8 cellular contexts compared by ENCODE assay signal in the genomic region with DNA sequence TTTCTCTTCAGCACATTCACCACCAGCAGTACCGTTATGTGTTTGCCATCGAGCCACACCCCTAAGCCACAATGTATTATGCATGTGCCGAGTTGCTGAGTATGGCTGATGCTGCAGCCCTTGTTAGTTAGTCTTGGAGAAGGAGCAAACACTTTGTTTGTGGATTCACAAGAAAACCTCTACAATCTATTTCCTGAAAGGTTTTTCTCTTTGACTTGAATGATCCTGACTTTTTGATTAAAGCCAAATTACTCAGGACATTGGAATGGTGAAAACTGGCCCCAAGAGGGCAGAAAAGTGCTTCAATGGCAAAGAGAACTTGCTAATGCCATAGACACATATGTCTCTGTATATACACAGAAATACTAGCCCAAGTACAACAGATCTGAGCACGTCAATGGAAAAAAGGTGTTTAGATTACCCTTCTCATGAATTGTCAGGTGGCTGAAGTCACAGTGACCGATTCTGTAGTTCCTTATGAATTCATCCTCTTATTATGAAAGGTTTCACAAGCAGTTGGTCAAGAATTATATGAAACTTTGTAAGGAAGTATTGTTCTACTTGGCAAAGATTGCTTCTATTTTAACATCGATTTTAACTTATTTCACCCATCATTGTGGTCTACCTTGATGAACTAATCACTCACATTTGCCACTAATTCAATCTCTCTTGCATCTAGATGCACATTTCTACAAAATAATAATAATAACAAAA.
DNase-seq lines count a peak whose midpoint lies in the region; ATAC-seq, FAIRE-seq and TF ChIP-seq lines count a peak whose summit lies in the region.

No MANE protein-coding gene starts in this region.

- no peak for TF ChIP-seq POLR2A in heart left ventricle (IDR thresholded peaks at IDR 0.05)

- DNase-seq in heart left ventricle (no peak), Right ventricle myocardium superior (no peak), SK-N-SH (peak; percentile 16), hepatocyte (ENCODE audit: low spot score) (peak; percentile 27), urothelium cell line (ENCODE audit: low spot score) (peak; percentile 26), mesenteric fat pad (ENCODE audit: low spot score) (no peak)
- DNase-seq in stimulated activated effector memory CD8-positive, alpha-beta T cell treated with anti-CD3 and anti-CD28 coated beads, Interleukin-12 subunit alpha, Interleukin-12 subunit beta, amount 100 ng/mL, for 72 hours (ENCODE audit: low spot score in 2 of 2): no peak
- DNase-seq in CD4-positive, alpha-beta T cell: no peak

- CTCF ChIA-PET in SK-N-SH (lab: Yijun Ruan, JAX): interaction anchor here (0.8 to 1.4 kb wide), 7 partner anchors 12 to 186 kb away, joined by 3 to 5 read pairs (median 4); a partner anchor contains a TSS
- CTCF ChIA-PET in CD4-positive, alpha-beta T cell (lab: Charles Lee): no interaction called here

- H3K9me3 Mint-ChIP-seq in stimulated activated effector memory CD8-positive, alpha-beta T cell treated with anti-CD3 and anti-CD28 coated beads, Interleukin-12 subunit alpha, Interleukin-12 subunit beta, amount 100 ng/mL, for 72 hours: no peaks in the 10 kb centered on the region
- no peaks in the 10 kb centered on the region for H3K9me3 Mint-ChIP-seq in CD4-positive, alpha-beta T cell

- no peaks in the 10 kb centered on the region for H3K36me3 Mint-ChIP-seq in stimulated activated effector memory CD8-positive, alpha-beta T cell treated with anti-CD3 and anti-CD28 coated beads, Interleukin-12 subunit alpha, Interleukin-12 subunit beta, amount 100 ng/mL, for 72 hours
- H3K36me3 Mint-ChIP-seq in CD4-positive, alpha-beta T cell (ENCODE audit: low read depth): no peaks in the 10 kb centered on the region

- H4K20me1 ChIP-seq in SK-N-SH (ENCODE audit: insufficient read depth) (no peaks in the 10 kb centered on the region), hepatocyte (ENCODE audit: insufficient read depth, poor library complexity, severe bottlenecking) (no peaks in the 10 kb centered on the region)

- H3K4me1 Mint-ChIP-seq in stimulated activated effector memory CD8-positive, alpha-beta T cell treated with anti-CD3 and anti-CD28 coated beads, Interleukin-12 subunit alpha, Interleukin-12 subunit beta, amount 100 ng/mL, for 72 hours: no peaks in the 10 kb centered on the region
- no peaks in the 10 kb centered on the region for H3K4me1 Mint-ChIP-seq in CD4-positive, alpha-beta T cell (ENCODE audit: low read depth)

- no peak overlapping the region for H3K9ac ChIP-seq in SK-N-SH

- TF ChIP-seq CTCF in heart left ventricle (IDR thresholded peaks at IDR 0.05) (peak in 9 of 12 donors; percentile 15 to 57 (median 32)), SK-N-SH (IDR thresholded peaks at IDR 0.05) (peak; percentile 62), hepatocyte (IDR thresholded peaks at IDR 0.05; ENCODE audit: poor library complexity) (peak; percentile 48)
- no peak for TF ChIP-seq CTCF in CD4-positive, alpha-beta T cell (IDR thresholded peaks at IDR 0.05)

- peaks cover 58% of the 10 kb centered on the region for H3K27me3 Mint-ChIP-seq in CD4-positive, alpha-beta T cell

- intact Hi-C loops in heart left ventricle (cut with DNase I): loop anchor here in 3 of 10 donors (5.0 kb wide), 1 partner anchor 185 kb away; no protein-coding TSS in a partner anchor
- intact Hi-C loops in Right ventricle myocardium superior (cut with DNase I): no loop called here
- intact Hi-C loops in CD4-positive, alpha-beta T cell (cut with DNase I, micrococcal nuclease): no loop called here

- H3K79me2 ChIP-seq in SK-N-SH (ENCODE audit: insufficient read depth) (no peaks in the 10 kb centered on the region), hepatocyte (no peaks in the 10 kb centered on the region)

- H3K4me3 ChIP-seq in heart left ventricle (no peak overlapping the region), SK-N-SH (ENCODE audit: low read depth in 2 of 2, low read length in 1 of 2) (no peak overlapping the region), hepatocyte (no peak overlapping the region)

- POLR2A ChIA-PET in SK-N-SH (lab: Yijun Ruan, JAX): no interaction called here
- POLR2A ChIA-PET in CD4-positive, alpha-beta T cell (lab: Charles Lee): no interaction called here

- no peaks in the 10 kb centered on the region for H3K27me3 ChIP-seq in heart left ventricle
- H3K27me3 ChIP-seq in SK-N-SH (ENCODE audit: insufficient read depth): no peaks in the 10 kb centered on the region
- H3K27me3 ChIP-seq in hepatocyte: no peaks in the 10 kb centered on the region
- H3K27me3 ChIP-seq in CD4-positive, alpha-beta T cell (ENCODE audit: control insufficient read depth, insufficient read depth, low read length): no peaks in the 10 kb centered on the region

- no peak for TF ChIP-seq EP300 in SK-N-SH (IDR thresholded peaks at IDR 0.05; ENCODE audit: borderline replicate concordance in 1 of 2, low read depth in 1 of 2, low read length in 1 of 2)

- 69 to 75% (median 70%) methylated on average over 6 of the region's 6 CpGs for WGBS in heart left ventricle, 4 donors
- WGBS in SK-N-SH (ENCODE audit: low lambda C conversion rate): 30% methylated on average over 6 of the region's 6 CpGs
- WGBS in hepatocyte (ENCODE audit: low lambda C conversion rate, missing lambda C conversion rate): 82% methylated on average over 6 of the region's 6 CpGs

- no peak overlapping the region for H3K4me3 Mint-ChIP-seq in stimulated activated effector memory CD8-positive, alpha-beta T cell treated with anti-CD3 and anti-CD28 coated beads, Interleukin-12 subunit alpha, Interleukin-12 subunit beta, amount 100 ng/mL, for 72 hours
- H3K4me3 Mint-ChIP-seq in CD4-positive, alpha-beta T cell: no peak overlapping the region

- H3K4me2 ChIP-seq in SK-N-SH: no peak overlapping the region
- no peak overlapping the region for H3K4me2 ChIP-seq in hepatocyte

- no peaks in the 10 kb centered on the region for H3F3A ChIP-seq in SK-N-SH (replicated peaks; ENCODE audit: insufficient read depth)

- H3K4me1 ChIP-seq in heart left ventricle (peaks cover 0 to 10% (median 0%) of the 10 kb centered on the region in 12 donors), SK-N-SH (ENCODE audit: control insufficient read depth in 1 of 2, insufficient read depth in 2 of 2, low read depth in 1 of 2, low read length in 1 of 2) (peaks cover 0 to 3% of the 10 kb centered on the region in 2 experiments; a peak in 2 of 4 replicates), hepatocyte (ENCODE audit: insufficient read depth) (peaks cover 22% of the 10 kb centered on the region)

- H2AFZ ChIP-seq in SK-N-SH (ENCODE audit: low read depth) (no peak overlapping the region), hepatocyte (no peak overlapping the region)

- no peak overlapping the region for H3K27ac Mint-ChIP-seq in stimulated activated effector memory CD8-positive, alpha-beta T cell treated with anti-CD3 and anti-CD28 coated beads, Interleukin-12 subunit alpha, Interleukin-12 subunit beta, amount 100 ng/mL, for 72 hours
- H3K27ac Mint-ChIP-seq in CD4-positive, alpha-beta T cell: no peak overlapping the region

- no peaks in the 10 kb centered on the region for H3K36me3 ChIP-seq in heart left ventricle
- no peaks in the 10 kb centered on the region for H3K36me3 ChIP-seq in SK-N-SH (replicated peaks in 1 of 2; ENCODE audit: control insufficient read depth in 1 of 2, insufficient read depth in 2 of 2, low read length in 1 of 2)
- no peaks in the 10 kb centered on the region for H3K36me3 ChIP-seq in hepatocyte (replicated peaks; ENCODE audit: insufficient read depth, low read depth)

- H3K27ac ChIP-seq in heart left ventricle (no peak overlapping the region), SK-N-SH (ENCODE audit: low read depth in 2 of 2, low read length in 1 of 2) (no peak overlapping the region), hepatocyte (no peak overlapping the region)
- H3K27ac ChIP-seq in CD4-positive, alpha-beta T cell (ENCODE audit: low read depth, low read length): no peak overlapping the region

- ATAC-seq in heart left ventricle (peak in 2 of 4 donors; percentile 42 to 81), Right ventricle myocardium superior (ENCODE audit: poor library complexity) (no peak)
- no peak for ATAC-seq in stimulated activated effector memory CD8-positive, alpha-beta T cell treated with anti-CD3 and anti-CD28 coated beads, Interleukin-12 subunit alpha, Interleukin-12 subunit beta, amount 100 ng/mL, for 72 hours
- ATAC-seq in CD4-positive, alpha-beta T cell (ENCODE audit: poor library complexity): no peak

- H3K9me2 ChIP-seq in SK-N-SH (no peaks in the 10 kb centered on the region), hepatocyte (replicated peaks; ENCODE audit: insufficient read depth) (no peaks in the 10 kb centered on the region)

- no peaks in the 10 kb centered on the region for H3K9me3 ChIP-seq in heart left ventricle
- no peaks in the 10 kb centered on the region for H3K9me3 ChIP-seq in SK-N-SH
- no peaks in the 10 kb centered on the region for H3K9me3 ChIP-seq in hepatocyte (ENCODE audit: low read depth)
- no peaks in the 10 kb centered on the region for H3K9me3 ChIP-seq in CD4-positive, alpha-beta T cell (ENCODE audit: control insufficient read depth, low read length)

- peak; percentile 82 for TF ChIP-seq RAD21 in SK-N-SH (IDR thresholded peaks at IDR 0.05; ENCODE audit: low read length)

- FAIRE-seq in urothelium cell line (lab: Jason Lieb, UNC): peak; percentile 20

TF ChIP-seq in SK-N-SH, 30 proteins besides CTCF, POLR2A, EP300 and RAD21:
- TF ChIP-seq, protein P1, sequence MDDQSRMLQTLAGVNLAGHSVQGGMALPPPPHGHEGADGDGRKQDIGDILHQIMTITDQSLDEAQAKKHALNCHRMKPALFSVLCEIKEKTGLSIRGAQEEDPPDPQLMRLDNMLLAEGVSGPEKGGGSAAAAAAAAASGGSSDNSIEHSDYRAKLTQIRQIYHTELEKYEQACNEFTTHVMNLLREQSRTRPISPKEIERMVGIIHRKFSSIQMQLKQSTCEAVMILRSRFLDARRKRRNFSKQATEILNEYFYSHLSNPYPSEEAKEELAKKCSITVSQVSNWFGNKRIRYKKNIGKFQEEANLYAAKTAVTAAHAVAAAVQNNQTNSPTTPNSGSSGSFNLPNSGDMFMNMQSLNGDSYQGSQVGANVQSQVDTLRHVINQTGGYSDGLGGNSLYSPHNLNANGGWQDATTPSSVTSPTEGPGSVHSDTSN (IDR thresholded peaks at IDR 0.05): 0 out of 2 replicates have a peak, but pooled peaks have one; percentile 10
- TF ChIP-seq RXRA (IDR thresholded peaks at IDR 0.05; ENCODE audit: borderline replicate concordance, low read depth): 0 out of 2 replicates have a peak, but pooled peaks have one; percentile 8
- TF ChIP-seq JUND (IDR thresholded peaks at IDR 0.05): peak; percentile 40
- TF ChIP-seq TAF1 (IDR thresholded peaks at IDR 0.05; ENCODE audit: borderline replicate concordance, low read depth, low read length): no peak
- no peak for TF ChIP-seq FOSL2 (IDR thresholded peaks at IDR 0.05; ENCODE audit: borderline replicate concordance, low read depth)
- peak; percentile 76 for TF ChIP-seq SMC3 (IDR thresholded peaks at IDR 0.05; ENCODE audit: low read depth, low read length)

Comparison
In these comparisons a context has a peak if more than half of its experiments do, and no peak if none do; other contexts are left out.
1. DNase-seq: peak in SK-N-SH (single experiment), hepatocyte (single experiment) and urothelium cell line (single experiment); none in heart left ventricle (0 of 5), Right ventricle myocardium superior (single experiment), stimulated activated effector memory CD8-positive, alpha-beta T cell treated with anti-CD3 and anti-CD28 coated beads, Interleukin-12 subunit alpha, Interleukin-12 subunit beta, amount 100 ng/mL, for 72 hours (0 of 2), CD4-positive, alpha-beta T cell (0 of 10) and mesenteric fat pad (single experiment).